In genomic region chr1:175497501-175497900, GRCh38 we compare ENCODE assay signal across 24 cellular contexts.
"Had no signal": no experiment of that assay in that cellular context is flagged by ENCODE, and none has a peak within 500 bp of the region (broad histone marks: within the 10 kb centered on the region; RNA-seq: fewer than 3 reads in every experiment).

No MANE protein-coding gene starts in this region.

- H3K27me3 ChIP-seq: testis, thyroid gland, tibial nerve, transverse colon, upper lobe of left lung, uterus, vagina had no signal

- H3K27ac ChIP-seq: stomach, suprapubic skin, testis, thoracic aorta, thyroid gland, tibial artery, tibial nerve, transverse colon, upper lobe of left lung, upper lobe of right lung, uterus, vagina had no signal

- H3K4me1 ChIP-seq: stomach, suprapubic skin, testis, thyroid gland, tibial artery, tibial nerve, transverse colon, upper lobe of left lung, upper lobe of right lung, uterus had no signal

- DNase-seq: stimulated activated CD4-positive, alpha-beta T cell treated with anti-CD3 and anti-CD28 coated beads, Interleukin-2, amount 100 ng/mL, for 48 hours; stimulated activated CD4-positive, alpha-beta T cell treated with anti-CD3 and anti-CD28 coated beads, Interleukin-4, amount 100 ng/mL, for 1 hour; stimulated activated CD4-positive, alpha-beta T cell treated with anti-CD3 and anti-CD28 coated beads, Interleukin-4, amount 100 ng/mL, for 24 hours; stimulated activated CD4-positive, alpha-beta T cell treated with anti-CD3 and anti-CD28 coated beads, Interleukin-4, amount 100 ng/mL, for 4 hours; stimulated activated CD8-positive, alpha-beta memory T cell treated with anti-CD3 and anti-CD28 coated beads, Interleukin-4, amount 100 ng/mL, for 48 hours; stimulated activated naive B cell treated with anti-CD40 and anti-IgM and Interleukin-4, amounts not matched to agents 10 μg/mL and 1 μg/mL and 100 μg/mL, for 72 hours; stimulated activated naive CD4-positive, alpha-beta T cell; stimulated activated naive CD4-positive, alpha-beta T cell treated with Interleukin-2 at 50 U/mL for 16 hours; stimulated activated naive CD8-positive, alpha-beta T cell treated with anti-CD3 and anti-CD28 coated beads, Interleukin-15, amount 100 ng/mL, for 72 hours; stimulated activated naive CD8-positive, alpha-beta T cell treated with anti-CD3 and anti-CD28 coated beads, Interleukin-15, Interleukin-2, amounts not matched to agents 100 U/mL and 50 U/mL, for 24 hours; stomach; testis; thyroid gland; tibial artery; transverse colon; upper lobe of left lung; upper lobe of right lung; uterus had no signal

- H3K36me3 ChIP-seq: stomach, suprapubic skin, thoracic aorta, thyroid gland, tibial artery, tibial nerve, transverse colon, upper lobe of left lung, upper lobe of right lung, uterus, vagina had no signal

- ATAC-seq: stimulated activated effector memory CD8-positive, alpha-beta T cell treated with anti-CD3 and anti-CD28 coated beads, Interleukin-12 subunit alpha, Interleukin-12 subunit beta, amount 100 ng/mL, for 72 hours; stimulated activated memory B cell treated with anti-CD40 and anti-IgM and Interleukin-4, amounts not matched to agents 10 μg/mL and 1 μg/mL and 100 μg/mL, for 72 hours; stimulated activated naive B cell treated with anti-CD40 and anti-IgM and Interleukin-4, amounts not matched to agents 10 μg/mL and 1 μg/mL and 100 μg/mL, for 72 hours; stimulated activated naive CD8-positive, alpha-beta T cell treated with anti-CD3 and anti-CD28 coated beads, Interleukin-15, amount 100 ng/mL, for 72 hours; stimulated activated naive CD8-positive, alpha-beta T cell treated with anti-CD3 and anti-CD28 coated beads, Interleukin-15, Interleukin-2, amounts not matched to agents 100 U/mL and 50 U/mL, for 24 hours; upper lobe of right lung had no signal

- H3K9me3 ChIP-seq: stomach, suprapubic skin, testis, thoracic aorta, thyroid gland, tibial artery, tibial nerve, transverse colon, upper lobe of left lung, upper lobe of right lung, uterus, vagina had no signal

- H3K4me3 ChIP-seq: stomach, suprapubic skin, testis, thoracic aorta, thyroid gland, tibial artery, tibial nerve, transverse colon, upper lobe of left lung, upper lobe of right lung, uterus, vagina had no signal
